ENCODE assay signal across 1 cellular context in the genomic region with DNA sequence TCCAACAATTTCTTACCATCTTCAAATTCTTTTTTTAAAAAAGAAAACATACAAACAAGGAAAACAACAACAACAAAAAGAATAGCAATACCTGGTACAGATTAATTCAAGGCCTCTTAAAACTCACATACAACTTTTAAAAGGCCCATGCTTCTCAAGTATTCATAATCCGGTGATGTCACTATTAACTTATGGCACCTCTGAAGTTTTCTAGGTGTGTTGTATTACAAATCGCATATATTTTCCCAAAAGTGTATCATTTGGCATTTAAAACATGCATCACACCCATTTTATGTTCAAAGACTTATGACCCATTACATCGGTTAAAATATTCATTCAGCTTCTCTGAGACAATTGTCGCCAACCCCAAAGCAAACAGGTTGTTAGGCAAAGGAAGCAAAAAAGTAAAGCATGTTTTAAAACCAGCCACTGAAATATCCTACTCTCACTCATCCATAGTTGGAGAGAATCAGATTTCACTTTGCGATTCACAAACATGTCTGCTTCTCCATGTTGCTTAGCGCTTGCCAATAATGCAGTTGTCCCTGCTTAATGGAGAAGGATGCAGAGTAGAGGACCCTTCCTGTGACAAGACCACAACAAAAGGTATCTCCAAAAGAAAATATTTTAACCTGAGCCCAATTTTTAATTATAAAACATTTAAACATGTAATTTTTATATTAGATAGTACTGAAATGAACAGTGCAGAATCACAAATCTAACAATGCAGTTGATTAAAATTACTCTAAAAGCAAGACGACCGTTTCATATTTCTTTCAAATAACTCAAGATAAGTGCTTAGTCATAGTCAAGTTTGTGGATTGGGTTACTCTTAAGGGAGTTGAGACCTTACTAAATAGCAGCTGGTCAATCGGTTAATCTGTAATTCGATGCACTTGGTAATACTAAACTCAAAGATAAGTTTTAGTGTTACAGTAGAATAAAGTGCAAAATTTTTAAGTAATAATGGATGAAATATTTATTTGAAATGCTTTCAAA.
A peak's percentile ranks its signal among the peaks of the same experiment; 100 is the strongest.
TF ChIP-seq lines count a peak whose summit lies in the region.

No MANE protein-coding gene starts in this region.

TF ChIP-seq in K562, 482 proteins besides CTCF, POLR2A, EP300 and RAD21 (continued from another document and continues in another):
- TF ChIP-seq, protein P1, sequence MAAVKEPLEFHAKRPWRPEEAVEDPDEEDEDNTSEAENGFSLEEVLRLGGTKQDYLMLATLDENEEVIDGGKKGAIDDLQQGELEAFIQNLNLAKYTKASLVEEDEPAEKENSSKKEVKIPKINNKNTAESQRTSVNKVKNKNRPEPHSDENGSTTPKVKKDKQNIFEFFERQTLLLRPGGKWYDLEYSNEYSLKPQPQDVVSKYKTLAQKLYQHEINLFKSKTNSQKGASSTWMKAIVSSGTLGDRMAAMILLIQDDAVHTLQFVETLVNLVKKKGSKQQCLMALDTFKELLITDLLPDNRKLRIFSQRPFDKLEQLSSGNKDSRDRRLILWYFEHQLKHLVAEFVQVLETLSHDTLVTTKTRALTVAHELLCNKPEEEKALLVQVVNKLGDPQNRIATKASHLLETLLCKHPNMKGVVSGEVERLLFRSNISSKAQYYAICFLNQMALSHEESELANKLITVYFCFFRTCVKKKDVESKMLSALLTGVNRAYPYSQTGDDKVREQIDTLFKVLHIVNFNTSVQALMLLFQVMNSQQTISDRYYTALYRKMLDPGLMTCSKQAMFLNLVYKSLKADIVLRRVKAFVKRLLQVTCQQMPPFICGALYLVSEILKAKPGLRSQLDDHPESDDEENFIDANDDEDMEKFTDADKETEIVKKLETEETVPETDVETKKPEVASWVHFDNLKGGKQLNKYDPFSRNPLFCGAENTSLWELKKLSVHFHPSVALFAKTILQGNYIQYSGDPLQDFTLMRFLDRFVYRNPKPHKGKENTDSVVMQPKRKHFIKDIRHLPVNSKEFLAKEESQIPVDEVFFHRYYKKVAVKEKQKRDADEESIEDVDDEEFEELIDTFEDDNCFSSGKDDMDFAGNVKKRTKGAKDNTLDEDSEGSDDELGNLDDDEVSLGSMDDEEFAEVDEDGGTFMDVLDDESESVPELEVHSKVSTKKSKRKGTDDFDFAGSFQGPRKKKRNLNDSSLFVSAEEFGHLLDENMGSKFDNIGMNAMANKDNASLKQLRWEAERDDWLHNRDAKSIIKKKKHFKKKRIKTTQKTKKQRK (IDR thresholded peaks at IDR 0.05; ENCODE audit: borderline replicate concordance, low read depth, low read length) = no peak
- TF ChIP-seq RBFOX2 (IDR thresholded peaks at IDR 0.05; ENCODE audit: low read depth, low read length) (peak; percentile 46), NONO (IDR thresholded peaks at IDR 0.05; ENCODE audit: low read depth in 2 of 2, low read length in 1 of 2) (no peak), NBN (IDR thresholded peaks at IDR 0.05; ENCODE audit: low read depth) (no peak), NEUROD1 (IDR thresholded peaks at IDR 0.05; ENCODE audit: borderline replicate concordance, low read depth, low read length, partially characterized antibody) (no peak), KLF6 (CRISPR knock-in tag; IDR thresholded peaks at IDR 0.05; ENCODE audit: borderline replicate concordance) (no peak), SIN3A (IDR thresholded peaks at IDR 0.05; ENCODE audit: borderline replicate concordance in 2 of 2, control insufficient read depth in 1 of 2, low read depth in 2 of 2, low read length in 2 of 2) (no peak), KAT8 (IDR thresholded peaks at IDR 0.05; ENCODE audit: low read depth) (no peak), CBFA2T3 (IDR thresholded peaks at IDR 0.05) (no peak), ZNF764 (CRISPR knock-in tag; IDR thresholded peaks at IDR 0.05; ENCODE audit: low read depth) (no peak), PYGO2 (tag; IDR thresholded peaks at IDR 0.05) (no peak), ETV5 (CRISPR knock-in tag; IDR thresholded peaks at IDR 0.05; ENCODE audit: low read depth) (no peak), POLR3G (IDR thresholded peaks at IDR 0.05; ENCODE audit: extremely low read depth, insufficient read length, insufficient replicate concordance) (no peak), STAT5B (CRISPR knock-in tag; IDR thresholded peaks at IDR 0.05) (no peak), NFIX (CRISPR knock-in tag; IDR thresholded peaks at IDR 0.05; ENCODE audit: low read depth) (no peak), ATF7 (IDR thresholded peaks at IDR 0.05) (peak; percentile 9; the same call in 1 of the 2 replicates), ZBTB7A (IDR thresholded peaks at IDR 0.05; ENCODE audit: borderline replicate concordance, control insufficient read depth, low read depth, low read length) (no peak), BRCA1 (IDR thresholded peaks at IDR 0.05) (no peak), BRCA1 (CRISPR knock-in tag; IDR thresholded peaks at IDR 0.05) (no peak), ZNF551 (CRISPR knock-in tag; IDR thresholded peaks at IDR 0.05) (no peak), CREB1 (IDR thresholded peaks at IDR 0.05) (no peak), CREB1 (CRISPR knock-in tag; IDR thresholded peaks at IDR 0.05) (no peak), RFX1 (IDR thresholded peaks at IDR 0.05) (0 out of 2 replicates have a peak, but pooled peaks have one; percentile 9), SRSF7 (optimal IDR thresholded peaks at IDR 0.05; ENCODE audit: low read depth, low read length) (no peak), SNRNP70 (optimal IDR thresholded peaks at IDR 0.05; ENCODE audit: low read depth, low read length) (no peak), SRSF9 (IDR thresholded peaks at IDR 0.05; ENCODE audit: borderline replicate concordance, low read depth, low read length) (no peak), SIN3B (IDR thresholded peaks at IDR 0.05; ENCODE audit: low read depth) (no peak), ZNF589 (CRISPR knock-in tag; IDR thresholded peaks at IDR 0.05; ENCODE audit: low read depth) (no peak), SREBF1 (IDR thresholded peaks at IDR 0.05; ENCODE audit: borderline replicate concordance, low read depth, low read length) (no peak), ZNF76 (CRISPR knock-in tag; IDR thresholded peaks at IDR 0.05; ENCODE audit: borderline replicate concordance) (no peak), CBX2 (IDR thresholded peaks at IDR 0.05; ENCODE audit: insufficient read depth, low read length, poor library complexity, severe bottlenecking) (no peak)
- TF ChIP-seq, protein P2, sequence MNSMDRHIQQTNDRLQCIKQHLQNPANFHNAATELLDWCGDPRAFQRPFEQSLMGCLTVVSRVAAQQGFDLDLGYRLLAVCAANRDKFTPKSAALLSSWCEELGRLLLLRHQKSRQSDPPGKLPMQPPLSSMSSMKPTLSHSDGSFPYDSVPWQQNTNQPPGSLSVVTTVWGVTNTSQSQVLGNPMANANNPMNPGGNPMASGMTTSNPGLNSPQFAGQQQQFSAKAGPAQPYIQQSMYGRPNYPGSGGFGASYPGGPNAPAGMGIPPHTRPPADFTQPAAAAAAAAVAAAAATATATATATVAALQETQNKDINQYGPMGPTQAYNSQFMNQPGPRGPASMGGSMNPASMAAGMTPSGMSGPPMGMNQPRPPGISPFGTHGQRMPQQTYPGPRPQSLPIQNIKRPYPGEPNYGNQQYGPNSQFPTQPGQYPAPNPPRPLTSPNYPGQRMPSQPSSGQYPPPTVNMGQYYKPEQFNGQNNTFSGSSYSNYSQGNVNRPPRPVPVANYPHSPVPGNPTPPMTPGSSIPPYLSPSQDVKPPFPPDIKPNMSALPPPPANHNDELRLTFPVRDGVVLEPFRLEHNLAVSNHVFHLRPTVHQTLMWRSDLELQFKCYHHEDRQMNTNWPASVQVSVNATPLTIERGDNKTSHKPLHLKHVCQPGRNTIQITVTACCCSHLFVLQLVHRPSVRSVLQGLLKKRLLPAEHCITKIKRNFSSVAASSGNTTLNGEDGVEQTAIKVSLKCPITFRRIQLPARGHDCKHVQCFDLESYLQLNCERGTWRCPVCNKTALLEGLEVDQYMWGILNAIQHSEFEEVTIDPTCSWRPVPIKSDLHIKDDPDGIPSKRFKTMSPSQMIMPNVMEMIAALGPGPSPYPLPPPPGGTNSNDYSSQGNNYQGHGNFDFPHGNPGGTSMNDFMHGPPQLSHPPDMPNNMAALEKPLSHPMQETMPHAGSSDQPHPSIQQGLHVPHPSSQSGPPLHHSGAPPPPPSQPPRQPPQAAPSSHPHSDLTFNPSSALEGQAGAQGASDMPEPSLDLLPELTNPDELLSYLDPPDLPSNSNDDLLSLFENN (IDR thresholded peaks at IDR 0.05; ENCODE audit: low read depth in 2 of 2, low read length in 2 of 2) = no peak
- TF ChIP-seq, protein P3, sequence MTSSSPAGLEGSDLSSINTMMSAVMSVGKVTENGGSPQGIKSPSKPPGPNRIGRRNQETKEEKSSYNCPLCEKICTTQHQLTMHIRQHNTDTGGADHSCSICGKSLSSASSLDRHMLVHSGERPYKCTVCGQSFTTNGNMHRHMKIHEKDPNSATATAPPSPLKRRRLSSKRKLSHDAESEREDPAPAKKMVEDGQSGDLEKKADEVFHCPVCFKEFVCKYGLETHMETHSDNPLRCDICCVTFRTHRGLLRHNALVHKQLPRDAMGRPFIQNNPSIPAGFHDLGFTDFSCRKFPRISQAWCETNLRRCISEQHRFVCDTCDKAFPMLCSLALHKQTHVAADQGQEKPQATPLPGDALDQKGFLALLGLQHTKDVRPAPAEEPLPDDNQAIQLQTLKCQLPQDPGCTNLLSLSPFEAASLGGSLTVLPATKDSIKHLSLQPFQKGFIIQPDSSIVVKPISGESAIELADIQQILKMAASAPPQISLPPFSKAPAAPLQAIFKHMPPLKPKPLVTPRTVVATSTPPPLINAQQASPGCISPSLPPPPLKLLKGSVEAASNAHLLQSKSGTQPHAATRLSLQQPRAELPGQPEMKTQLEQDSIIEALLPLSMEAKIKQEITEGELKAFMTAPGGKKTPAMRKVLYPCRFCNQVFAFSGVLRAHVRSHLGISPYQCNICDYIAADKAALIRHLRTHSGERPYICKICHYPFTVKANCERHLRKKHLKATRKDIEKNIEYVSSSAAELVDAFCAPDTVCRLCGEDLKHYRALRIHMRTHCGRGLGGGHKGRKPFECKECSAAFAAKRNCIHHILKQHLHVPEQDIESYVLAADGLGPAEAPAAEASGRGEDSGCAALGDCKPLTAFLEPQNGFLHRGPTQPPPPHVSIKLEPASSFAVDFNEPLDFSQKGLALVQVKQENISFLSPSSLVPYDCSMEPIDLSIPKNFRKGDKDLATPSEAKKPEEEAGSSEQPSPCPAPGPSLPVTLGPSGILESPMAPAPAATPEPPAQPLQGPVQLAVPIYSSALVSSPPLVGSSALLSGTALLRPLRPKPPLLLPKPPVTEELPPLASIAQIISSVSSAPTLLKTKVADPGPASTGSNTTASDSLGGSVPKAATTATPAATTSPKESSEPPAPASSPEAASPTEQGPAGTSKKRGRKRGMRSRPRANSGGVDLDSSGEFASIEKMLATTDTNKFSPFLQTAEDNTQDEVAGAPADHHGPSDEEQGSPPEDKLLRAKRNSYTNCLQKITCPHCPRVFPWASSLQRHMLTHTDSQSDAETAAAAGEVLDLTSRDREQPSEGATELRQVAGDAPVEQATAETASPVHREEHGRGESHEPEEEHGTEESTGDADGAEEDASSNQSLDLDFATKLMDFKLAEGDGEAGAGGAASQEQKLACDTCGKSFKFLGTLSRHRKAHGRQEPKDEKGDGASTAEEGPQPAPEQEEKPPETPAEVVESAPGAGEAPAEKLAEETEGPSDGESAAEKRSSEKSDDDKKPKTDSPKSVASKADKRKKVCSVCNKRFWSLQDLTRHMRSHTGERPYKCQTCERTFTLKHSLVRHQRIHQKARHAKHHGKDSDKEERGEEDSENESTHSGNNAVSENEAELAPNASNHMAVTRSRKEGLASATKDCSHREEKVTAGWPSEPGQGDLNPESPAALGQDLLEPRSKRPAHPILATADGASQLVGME (CRISPR knock-in tag; IDR thresholded peaks at IDR 0.05) = no peak
- TF ChIP-seq, protein P4, sequence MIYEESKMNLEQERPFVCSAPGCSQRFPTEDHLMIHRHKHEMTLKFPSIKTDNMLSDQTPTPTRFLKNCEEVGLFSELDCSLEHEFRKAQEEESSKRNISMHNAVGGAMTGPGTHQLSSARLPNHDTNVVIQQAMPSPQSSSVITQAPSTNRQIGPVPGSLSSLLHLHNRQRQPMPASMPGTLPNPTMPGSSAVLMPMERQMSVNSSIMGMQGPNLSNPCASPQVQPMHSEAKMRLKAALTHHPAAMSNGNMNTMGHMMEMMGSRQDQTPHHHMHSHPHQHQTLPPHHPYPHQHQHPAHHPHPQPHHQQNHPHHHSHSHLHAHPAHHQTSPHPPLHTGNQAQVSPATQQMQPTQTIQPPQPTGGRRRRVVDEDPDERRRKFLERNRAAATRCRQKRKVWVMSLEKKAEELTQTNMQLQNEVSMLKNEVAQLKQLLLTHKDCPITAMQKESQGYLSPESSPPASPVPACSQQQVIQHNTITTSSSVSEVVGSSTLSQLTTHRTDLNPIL (CRISPR knock-in tag; IDR thresholded peaks at IDR 0.05) = no peak
- TF ChIP-seq, protein P5, sequence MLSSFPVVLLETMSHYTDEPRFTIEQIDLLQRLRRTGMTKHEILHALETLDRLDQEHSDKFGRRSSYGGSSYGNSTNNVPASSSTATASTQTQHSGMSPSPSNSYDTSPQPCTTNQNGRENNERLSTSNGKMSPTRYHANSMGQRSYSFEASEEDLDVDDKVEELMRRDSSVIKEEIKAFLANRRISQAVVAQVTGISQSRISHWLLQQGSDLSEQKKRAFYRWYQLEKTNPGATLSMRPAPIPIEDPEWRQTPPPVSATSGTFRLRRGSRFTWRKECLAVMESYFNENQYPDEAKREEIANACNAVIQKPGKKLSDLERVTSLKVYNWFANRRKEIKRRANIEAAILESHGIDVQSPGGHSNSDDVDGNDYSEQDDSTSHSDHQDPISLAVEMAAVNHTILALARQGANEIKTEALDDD (IDR thresholded peaks at IDR 0.05) = peak; percentile 67; the same call in 1 of the 2 replicates
- TF ChIP-seq, protein P6, sequence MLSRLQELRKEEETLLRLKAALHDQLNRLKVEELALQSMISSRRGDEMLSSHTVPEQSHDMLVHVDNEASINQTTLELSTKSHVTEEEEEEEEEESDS (CRISPR knock-in tag; IDR thresholded peaks at IDR 0.05) = no peak
- TF ChIP-seq, protein P7, sequence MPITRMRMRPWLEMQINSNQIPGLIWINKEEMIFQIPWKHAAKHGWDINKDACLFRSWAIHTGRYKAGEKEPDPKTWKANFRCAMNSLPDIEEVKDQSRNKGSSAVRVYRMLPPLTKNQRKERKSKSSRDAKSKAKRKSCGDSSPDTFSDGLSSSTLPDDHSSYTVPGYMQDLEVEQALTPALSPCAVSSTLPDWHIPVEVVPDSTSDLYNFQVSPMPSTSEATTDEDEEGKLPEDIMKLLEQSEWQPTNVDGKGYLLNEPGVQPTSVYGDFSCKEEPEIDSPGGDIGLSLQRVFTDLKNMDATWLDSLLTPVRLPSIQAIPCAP (CRISPR knock-in tag; IDR thresholded peaks at IDR 0.05; ENCODE audit: borderline replicate concordance) = no peak
